ENCODE assay signal across 23 cellular contexts in genomic region chr11:65376138-65376713, GRCh38. TPM values are rescaled to one million over a fixed set of nuclear protein-coding genes. Genes with fewer than 3 reads are reported as not detected.
DNase-seq lines count a peak whose midpoint lies in the region; ATAC-seq and TF ChIP-seq lines count a peak whose summit lies in the region.
"Had no signal": no experiment of that assay in that cellular context is flagged by ENCODE, and none has a peak within 500 bp of the region (broad histone marks: within the 10 kb centered on the region; RNA-seq: fewer than 3 reads in every experiment).

No MANE protein-coding gene starts in this region.

- no peaks in the 10 kb centered on the region for H3K27me3 ChIP-seq in CD8-positive, alpha-beta T cell (ENCODE audit: insufficient read depth, low read length)
- H3K27me3 ChIP-seq in IMR-90 (ENCODE audit: control insufficient read depth, insufficient read depth, low read length) (no peaks in the 10 kb centered on the region), gastrocnemius medialis (no peaks in the 10 kb centered on the region), esophagus muscularis mucosa (no peaks in the 10 kb centered on the region)
- no peaks in the 10 kb centered on the region for H3K27me3 ChIP-seq in CD8-positive, alpha-beta memory T cell (ENCODE audit: insufficient read depth, low read length, poor library complexity, severe bottlenecking)
- H3K27me3 ChIP-seq: BLaER1 treated with 17β-estradiol and CSF1 and Interleukin-3, amounts not matched to agents 10 nM and 100 nM had no signal

- H3K79me1 ChIP-seq in IMR-90 (ENCODE audit: low read depth in 1 of 2, low read length in 2 of 2): peaks cover 4 to 32% of the 10 kb centered on the region in 2 experiments; a peak in 2 of 4 replicates

- no peak overlapping the region for H4K5ac ChIP-seq in IMR-90 (ENCODE audit: low read depth, low read length)

- WGBS in IMR-90 (ENCODE audit: extremely low coverage in 2 of 2, insufficient read length in 1 of 2), 2 experiments: 89% methylated on average over 8 of the region's 16 CpGs; no CpG with 5 or more reads in 1 of the 2 experiments
- WGBS in esophagus muscularis mucosa: 91% methylated on average over 12 of the region's 16 CpGs

- no peak overlapping the region for H3K4ac ChIP-seq in IMR-90 (ENCODE audit: low read depth, low read length)

- no peak overlapping the region for H2BK120ac ChIP-seq in IMR-90 (ENCODE audit: low read depth, low read length)

- no peak overlapping the region for H3K18ac ChIP-seq in IMR-90 (ENCODE audit: low read depth, low read length)

- no peak overlapping the region for H3K9ac ChIP-seq in IMR-90 (ENCODE audit: low read depth, low read length)

- POLR2A ChIA-PET in CD8-positive, alpha-beta T cell (lab: Charles Lee): no interaction called here
- POLR2A ChIA-PET in IMR-90 (lab: Charles Lee; ENCODE audit: unreplicated experiment): interaction anchor here (0.6 to 0.9 kb wide), 2 partner anchors 11 to 48 kb away, joined by 4 read pairs; no protein-coding TSS in a partner anchor
- POLR2A ChIA-PET in GM10248 (lab: Yijun Ruan, JAX): interaction anchor here (0.6 to 2.3 kb wide), 4 partner anchors 68 to 132 kb away, joined by 4 to 8 read pairs (median 6); partner anchors contain the start of gene MALAT1
- POLR2A ChIA-PET in CD8-positive, alpha-beta memory T cell (lab: Charles Lee): interaction anchor here (0.9 kb wide), 1 partner anchor 127 kb away, joined by 3 read pairs; no protein-coding TSS in a partner anchor

- peak overlapping the region; percentile 21 for H2AFZ ChIP-seq in IMR-90 (replicated peaks; ENCODE audit: low read length, poor library complexity)

- H3K27ac Mint-ChIP-seq in CD8-positive, alpha-beta T cell: peak overlapping the region; percentile 13
- peak overlapping the region; percentile 98 for H3K27ac Mint-ChIP-seq in dendritic cell treated with granulocyte-macrophage colony-stimulating factor and Interleukin-4, amounts not matched to agents 40 ng/mL and 50 ng/mL, for 4 days
- H3K27ac Mint-ChIP-seq in CD8-positive, alpha-beta memory T cell: no peak overlapping the region
- H3K27ac Mint-ChIP-seq: CD4-positive, alpha-beta T cell had no signal

- H3K27me3 Mint-ChIP-seq in CD8-positive, alpha-beta T cell (ENCODE audit: low read depth): no peaks in the 10 kb centered on the region
- peaks cover 2% of the 10 kb centered on the region for H3K27me3 Mint-ChIP-seq in dendritic cell treated with granulocyte-macrophage colony-stimulating factor and Interleukin-4, amounts not matched to agents 40 ng/mL and 50 ng/mL, for 4 days
- no peaks in the 10 kb centered on the region for H3K27me3 Mint-ChIP-seq in CD8-positive, alpha-beta memory T cell
- H3K27me3 Mint-ChIP-seq: CD4-positive, alpha-beta T cell had no signal

- H3K56ac ChIP-seq in IMR-90 (ENCODE audit: extremely low read depth, insufficient read depth, low read length): no peak overlapping the region

- peaks cover 13% of the 10 kb centered on the region; the same call in 1 of the 2 replicates for H3K9me1 ChIP-seq in IMR-90 (ENCODE audit: insufficient read depth, low read length)

- CTCF ChIA-PET in CD8-positive, alpha-beta T cell (lab: Charles Lee): interaction anchor here (1.6 to 2.3 kb wide), 2 partner anchors 47 to 218 kb away, joined by 5 to 6 read pairs; no protein-coding TSS in a partner anchor
- CTCF ChIA-PET in IMR-90 (lab: Yijun Ruan, JAX): no interaction called here
- CTCF ChIA-PET in GM10248 (lab: Yijun Ruan, JAX): interaction anchor here (0.8 to 1.4 kb wide), 3 partner anchors 9 to 136 kb away, joined by 3 read pairs; no protein-coding TSS in a partner anchor
- CTCF ChIA-PET in CD8-positive, alpha-beta memory T cell (lab: Charles Lee): interaction anchor here (1.1 to 2.9 kb wide), 3 partner anchors 131 to 135 kb away, joined by 3 to 8 read pairs (median 3); no protein-coding TSS in a partner anchor

- no peaks in the 10 kb centered on the region for H3K36me3 ChIP-seq in CD8-positive, alpha-beta T cell (ENCODE audit: insufficient read depth, low read length)
- H3K36me3 ChIP-seq in IMR-90 (ENCODE audit: control insufficient read depth, insufficient read depth, low read length) (no peaks in the 10 kb centered on the region), gastrocnemius medialis (no peaks in the 10 kb centered on the region), esophagus muscularis mucosa (peaks cover 0 to 7% (median 2%) of the 10 kb centered on the region in 4 donors)
- no peaks in the 10 kb centered on the region for H3K36me3 ChIP-seq in CD8-positive, alpha-beta memory T cell (ENCODE audit: insufficient read depth, low read length)
- H3K36me3 ChIP-seq: BLaER1 treated with 17β-estradiol and CSF1 and Interleukin-3, amounts not matched to agents 10 nM and 100 nM had no signal

- no peak for TF ChIP-seq CTCF in CD8-positive, alpha-beta T cell (IDR thresholded peaks at IDR 0.05)
- TF ChIP-seq CTCF in IMR-90 (conservative IDR thresholded peaks at IDR 0.05; ENCODE audit: low read depth, low read length) (no peak), gastrocnemius medialis (IDR thresholded peaks at IDR 0.05 in 4 of 5, conservative IDR thresholded peaks at IDR 0.05 in 1 of 5) (no peak), esophagus muscularis mucosa (IDR thresholded peaks at IDR 0.05) (no peak), GM10248 (IDR thresholded peaks at IDR 0.05; ENCODE audit: control extremely low read depth, extremely low read depth, low read depth, missing control alignments) (no peak)

- dilution Hi-C loops in IMR-90 (cut with HindIII; ENCODE audit: low sequenced_read_pairs, unreplicated experiment): no loop called here

- DNase-seq in CD8-positive, alpha-beta T cell: peak in 1 of 7 experiments; percentile 8
- DNase-seq in IMR-90 (no peak), gastrocnemius medialis (no peak), esophagus muscularis mucosa (ENCODE audit: extremely low spot score) (no peak), GM10248 (ENCODE audit: extremely low spot score) (no peak)
- no peak for DNase-seq in CD8-positive, alpha-beta memory T cell
- DNase-seq: Caco-2; CD4-positive, alpha-beta T cell; NCI-H1092; NCI-H1436; NCI-H187; NCI-H2081 treated with DMSO at 0.1 percent for 48 hours; NCI-H2171; NCI-H226; NCI-H510A; NCI-H774; PC-3; SHP77; T-helper 1 cell had no signal

- H3K4me1 Mint-ChIP-seq in CD8-positive, alpha-beta T cell (ENCODE audit: low read depth): no peaks in the 10 kb centered on the region
- H3K4me1 Mint-ChIP-seq in dendritic cell treated with granulocyte-macrophage colony-stimulating factor and Interleukin-4, amounts not matched to agents 40 ng/mL and 50 ng/mL, for 4 days (ENCODE audit: low read depth): peaks cover 57% of the 10 kb centered on the region
- H3K4me1 Mint-ChIP-seq in CD8-positive, alpha-beta memory T cell: peaks cover 0 to 7% (median 3%) of the 10 kb centered on the region in 3 donors

- no peaks in the 10 kb centered on the region for H3K9me3 Mint-ChIP-seq in CD8-positive, alpha-beta T cell
- no peaks in the 10 kb centered on the region for H3K9me3 Mint-ChIP-seq in dendritic cell treated with granulocyte-macrophage colony-stimulating factor and Interleukin-4, amounts not matched to agents 40 ng/mL and 50 ng/mL, for 4 days
- no peaks in the 10 kb centered on the region for H3K9me3 Mint-ChIP-seq in CD8-positive, alpha-beta memory T cell
- H3K9me3 Mint-ChIP-seq: CD4-positive, alpha-beta T cell had no signal

- no peak overlapping the region for H3K14ac ChIP-seq in IMR-90 (replicated peaks; ENCODE audit: low read depth, low read length)

- no peak overlapping the region for H2BK20ac ChIP-seq in IMR-90 (ENCODE audit: low read depth, low read length)

- H2AK5ac ChIP-seq in IMR-90 (ENCODE audit: low read depth, low read length): no peak overlapping the region

- no peak overlapping the region for H2BK5ac ChIP-seq in IMR-90 (ENCODE audit: low read depth, low read length, poor library complexity, severe bottlenecking)

- TF ChIP-seq POLR2A in IMR-90 (IDR thresholded peaks at IDR 0.05; ENCODE audit: low read depth, low read length) (no peak), gastrocnemius medialis (IDR thresholded peaks at IDR 0.05) (no peak), esophagus muscularis mucosa (IDR thresholded peaks at IDR 0.05; ENCODE audit: low read depth) (no peak)

- no peak overlapping the region for H4K8ac ChIP-seq in IMR-90 (ENCODE audit: low read depth in 2 of 2, low read length in 2 of 2)

- H3K4me1 ChIP-seq in CD8-positive, alpha-beta T cell (ENCODE audit: insufficient read depth, low read length): peaks cover 6% of the 10 kb centered on the region
- H3K4me1 ChIP-seq in IMR-90 (ENCODE audit: control insufficient read depth, insufficient read depth, low read length) (no peaks in the 10 kb centered on the region), gastrocnemius medialis (peaks cover 43 to 44% of the 10 kb centered on the region in 2 donors), esophagus muscularis mucosa (peaks cover 3 to 11% (median 7%) of the 10 kb centered on the region in 4 donors)
- H3K4me1 ChIP-seq in CD8-positive, alpha-beta memory T cell (ENCODE audit: insufficient read depth, low read length): peaks cover 7% of the 10 kb centered on the region

- H3K4me3 Mint-ChIP-seq in CD8-positive, alpha-beta T cell: no peak overlapping the region
- no peak overlapping the region for H3K4me3 Mint-ChIP-seq in dendritic cell treated with granulocyte-macrophage colony-stimulating factor and Interleukin-4, amounts not matched to agents 40 ng/mL and 50 ng/mL, for 4 days
- no peak overlapping the region for H3K4me3 Mint-ChIP-seq in CD8-positive, alpha-beta memory T cell
- H3K4me3 Mint-ChIP-seq: CD4-positive, alpha-beta T cell had no signal

- H3K4me2 ChIP-seq in IMR-90 (ENCODE audit: low read depth, low read length): no peak overlapping the region

- intact Hi-C loops in CD8-positive, alpha-beta T cell (cut with DNase I, micrococcal nuclease): no loop called here
- intact Hi-C loops in IMR-90 (cut with micrococcal nuclease): no loop called here
- intact Hi-C loops in dendritic cell treated with granulocyte-macrophage colony-stimulating factor and Interleukin-4, amounts not matched to agents 40 ng/mL and 50 ng/mL, for 4 days (cut with micrococcal nuclease): no loop called here
- intact Hi-C loops in gastrocnemius medialis (cut with DNase I; ENCODE audit: low total_unique reads): no loop called here
- intact Hi-C loops in esophagus muscularis mucosa (cut with DNase I): no loop called here

- peaks cover 16% of the 10 kb centered on the region for H3K36me3 Mint-ChIP-seq in CD8-positive, alpha-beta T cell
- peaks cover 28% of the 10 kb centered on the region for H3K36me3 Mint-ChIP-seq in dendritic cell treated with granulocyte-macrophage colony-stimulating factor and Interleukin-4, amounts not matched to agents 40 ng/mL and 50 ng/mL, for 4 days (ENCODE audit: low read depth)
- peaks cover 0 to 12% (median 0%) of the 10 kb centered on the region in 3 donors for H3K36me3 Mint-ChIP-seq in CD8-positive, alpha-beta memory T cell

- H3K27ac ChIP-seq in CD8-positive, alpha-beta T cell (ENCODE audit: low read depth, low read length): no peak overlapping the region
- H3K27ac ChIP-seq in IMR-90 (ENCODE audit: insufficient read depth, low read length) (no peak overlapping the region), gastrocnemius medialis (peak overlapping the region in 3 of 4 donors; percentile 88 to 94 (median 93)), esophagus muscularis mucosa (replicated peaks in 1 of 4) (no peak overlapping the region)
- H3K27ac ChIP-seq in CD8-positive, alpha-beta memory T cell (ENCODE audit: low read depth, low read length): no peak overlapping the region

- TF ChIP-seq EP300 in esophagus muscularis mucosa (IDR thresholded peaks at IDR 0.05): no peak

- H3K9me3 ChIP-seq in CD8-positive, alpha-beta T cell (ENCODE audit: low read length): no peaks in the 10 kb centered on the region
- H3K9me3 ChIP-seq in IMR-90 (ENCODE audit: control insufficient read depth, insufficient read depth, low read length) (no peaks in the 10 kb centered on the region), gastrocnemius medialis (no peaks in the 10 kb centered on the region), esophagus muscularis mucosa (no peaks in the 10 kb centered on the region)
- no peaks in the 10 kb centered on the region for H3K9me3 ChIP-seq in CD8-positive, alpha-beta memory T cell (ENCODE audit: low read length)
- H3K9me3 ChIP-seq: BLaER1 treated with 17β-estradiol and CSF1 and Interleukin-3, amounts not matched to agents 10 nM and 100 nM; Caco-2 had no signal

- H2AK9ac ChIP-seq in IMR-90 (replicated peaks; ENCODE audit: low read depth, low read length, poor library complexity): peak overlapping the region; percentile 82

- BruUV-seq in IMR-90 (replicated peaks; lab: Mats Ljungman, UMichigan): no TSS peak

- H3K4me3 ChIP-seq in CD8-positive, alpha-beta T cell (ENCODE audit: low read depth, low read length): no peak overlapping the region
- H3K4me3 ChIP-seq in IMR-90 (ENCODE audit: insufficient read depth, low read depth, low read length) (no peak overlapping the region), gastrocnemius medialis (no peak overlapping the region), esophagus muscularis mucosa (no peak overlapping the region)
- H3K4me3 ChIP-seq in CD8-positive, alpha-beta memory T cell (ENCODE audit: low read length): no peak overlapping the region
- H3K4me3 ChIP-seq: BLaER1 treated with 17β-estradiol and CSF1 and Interleukin-3, amounts not matched to agents 10 nM and 100 nM; GM12878 had no signal

- H2BK15ac ChIP-seq in IMR-90 (ENCODE audit: low read depth, low read length): no peak overlapping the region

- no peak overlapping the region for H4K91ac ChIP-seq in IMR-90 (ENCODE audit: insufficient read depth, low read depth, low read length)

- H3K23ac ChIP-seq in IMR-90 (ENCODE audit: low read depth, low read length): no peak overlapping the region

- in situ Hi-C loops in IMR-90 (cut with MboI; ENCODE audit: low sequenced_read_pairs) (no loop called here), gastrocnemius medialis (cut with MboI; ENCODE audit: low sequenced_read_pairs in 4 of 4) (no loop called here)

- TF ChIP-seq RAD21 in IMR-90 (IDR thresholded peaks at IDR 0.05; ENCODE audit: low read length): no peak

- H4K20me1 ChIP-seq in IMR-90 (ENCODE audit: insufficient read depth, low read length): no peaks in the 10 kb centered on the region
- H4K20me1 ChIP-seq: BLaER1 treated with 17β-estradiol and CSF1 and Interleukin-3, amounts not matched to agents 10 nM and 100 nM had no signal

- no peak for ATAC-seq in CD8-positive, alpha-beta T cell
- ATAC-seq in IMR-90 (ENCODE audit: low read depth): no peak
- ATAC-seq in gastrocnemius medialis: no peak
- ATAC-seq in HG02588 (IDR thresholded peaks at IDR 0.05; ENCODE audit: unreplicated experiment): no peak
- ATAC-seq: GM12878, PC-3 had no signal

RNA-seq across cellular contexts. Expression of gene SLC25A45, which starts 6.2 kb away (rescaled TPM):
- 10 to 100 TPM; 27.8 to 29.6 TPM for total RNA-seq in CD8-positive, alpha-beta T cell
- total RNA-seq in IMR-90 (2012; rRNA removed) (0.56 and 0.72 TPM in 2 replicates), gastrocnemius medialis (10 to 100 TPM in 1 of 4 donors, 1 to 10 TPM in 3; 2.6 to 12.4 (median 5.6) TPM), esophagus muscularis mucosa (10 to 100 TPM in 1 of 4 donors, 1 to 10 TPM in 3; 4.6 to 11.3 (median 5.9) TPM)
- 1.2 and 1.3 TPM in 2 replicates for polyA plus RNA-seq in IMR-90 (2012; rRNA removed)
- 0.69 and 1.5 TPM in 2 replicates for polyA plus RNA-seq in IMR-90 (2012; cell fraction: cytosol; rRNA removed)
- 5.8 and 7.2 TPM in 2 replicates for polyA plus RNA-seq in IMR-90 (2012; cell fraction: nucleus; rRNA removed; ENCODE audit: low replicate concordance)
- 10 to 100 TPM; 13.3 to 13.8 TPM for total RNA-seq in CD8-positive, alpha-beta memory T cell
- 14.6 TPM for polyA plus RNA-seq in CD8-positive, alpha-beta memory T cell

RNA-seq across cellular contexts. Expression of gene FRMD8, which starts 10.2 kb away (rescaled TPM):
- 10 to 100 TPM; 18.4 to 20.8 TPM for total RNA-seq in CD8-positive, alpha-beta T cell
- total RNA-seq in IMR-90 (2012; rRNA removed): 10.8 and 11.3 TPM in 2 replicates
- polyA plus RNA-seq in IMR-90 (2012; rRNA removed): 19.8 and 22.5 TPM in 2 replicates
- polyA plus RNA-seq in IMR-90 (2012; cell fraction: cytosol; rRNA removed): 30.0 and 36.2 TPM in 2 replicates
- polyA plus RNA-seq in IMR-90 (2012; cell fraction: nucleus; rRNA removed; ENCODE audit: low replicate concordance): 33.2 and 66.1 TPM in 2 replicates
- total RNA-seq in gastrocnemius medialis: 10 to 100 TPM; 11.5 to 51.7 (median 20.1) TPM
- 10 to 100 TPM; 30.4 to 37.3 (median 34.7) TPM for total RNA-seq in esophagus muscularis mucosa
- 10 to 100 TPM; 44.9 to 49.8 TPM for total RNA-seq in CD8-positive, alpha-beta memory T cell
- polyA plus RNA-seq in CD8-positive, alpha-beta memory T cell: 60.6 TPM

RNA-seq across cellular contexts. Expression of gene TIGD3, which starts 21.7 kb away (rescaled TPM):
- under 1 TPM; 0.35 to 0.75 TPM for total RNA-seq in CD8-positive, alpha-beta T cell
- total RNA-seq in IMR-90 (2012; rRNA removed): 0.28 TPM in 1 of 2 replicates, not detected in the other
- polyA plus RNA-seq in IMR-90 (2012; rRNA removed): 0.12 TPM in 1 of 2 replicates, not detected in the other
- polyA plus RNA-seq in IMR-90 (2012; cell fraction: cytosol; rRNA removed): 0.06 and 0.11 TPM in 2 replicates
- polyA plus RNA-seq in IMR-90 (2012; cell fraction: nucleus; rRNA removed; ENCODE audit: low replicate concordance): 0.46 and 0.78 TPM in 2 replicates
- total RNA-seq in gastrocnemius medialis: under 1 TPM; 0.16 to 0.71 (median 0.48) TPM
- under 1 TPM in 1 of 4 donors, not detected in 3; 0.19 TPM for total RNA-seq in esophagus muscularis mucosa
- 1 to 10 TPM in 1 of 2 experiments, under 1 TPM in 1; 0.91 to 1.2 TPM for total RNA-seq in CD8-positive, alpha-beta memory T cell
- 0.59 TPM for polyA plus RNA-seq in CD8-positive, alpha-beta memory T cell

RNA-seq across cellular contexts. Expression of gene DPF2, which starts 42.6 kb away (rescaled TPM):
- 10 to 100 TPM; 71.4 to 71.5 TPM for total RNA-seq in CD8-positive, alpha-beta T cell
- 37.2 and 42.8 TPM in 2 replicates for total RNA-seq in IMR-90 (2012; rRNA removed)
- 54.3 and 62.5 TPM in 2 replicates for polyA plus RNA-seq in IMR-90 (2012; rRNA removed)
- 41.8 and 53.8 TPM in 2 replicates for polyA plus RNA-seq in IMR-90 (2012; cell fraction: cytosol; rRNA removed)
- 72.6 and 78.3 TPM in 2 replicates for polyA plus RNA-seq in IMR-90 (2012; cell fraction: nucleus; rRNA removed; ENCODE audit: low replicate concordance)
- total RNA-seq in gastrocnemius medialis: 10 to 100 TPM; 22.4 to 46.4 (median 36.1) TPM
- 10 to 100 TPM; 40.3 to 60.6 (median 52.9) TPM for total RNA-seq in esophagus muscularis mucosa
- 10 to 100 TPM; 65.8 to 71.9 TPM for total RNA-seq in CD8-positive, alpha-beta memory T cell
- polyA plus RNA-seq in CD8-positive, alpha-beta memory T cell: 61.5 TPM

RNA-seq across cellular contexts. Expression of gene NEAT1, which starts 46.4 kb away (rescaled TPM):
- 100 to 1,000 TPM; 198 to 201 TPM for total RNA-seq in CD8-positive, alpha-beta T cell
- total RNA-seq in IMR-90 (2012; rRNA removed) (30.1 and 38.0 TPM in 2 replicates), gastrocnemius medialis (100 to 1,000 TPM in 1 of 4 donors, 10 to 100 TPM in 3; 24.1 to 472 (median 32.8) TPM), esophagus muscularis mucosa (100 to 1,000 TPM in 2 of 4 donors, 10 to 100 TPM in 2; 42.8 to 181 (median 96.0) TPM)
- polyA plus RNA-seq in IMR-90 (2012; rRNA removed): 56.3 and 114 TPM in 2 replicates
- polyA plus RNA-seq in IMR-90 (2012; cell fraction: cytosol; rRNA removed): 12.5 and 21.1 TPM in 2 replicates
- polyA plus RNA-seq in IMR-90 (2012; cell fraction: nucleus; rRNA removed; ENCODE audit: low replicate concordance): 237 and 1,050 TPM in 2 replicates
- total RNA-seq in CD8-positive, alpha-beta memory T cell: 100 to 1,000 TPM; 196 to 204 TPM
- polyA plus RNA-seq in CD8-positive, alpha-beta memory T cell: 2.7 TPM

Comparison
In these comparisons a context has a peak if more than half of its experiments do, and no peak if none do; other contexts are left out.
1. H3K27ac ChIP-seq: peak in gastrocnemius medialis (3 of 4); none in CD8-positive, alpha-beta T cell (single experiment), IMR-90 (single experiment), esophagus muscularis mucosa (0 of 4) and CD8-positive, alpha-beta memory T cell (single experiment).
2. H3K27ac Mint-ChIP-seq: peak in CD8-positive, alpha-beta T cell (single experiment) and dendritic cell treated with granulocyte-macrophage colony-stimulating factor and Interleukin-4, amounts not matched to agents 40 ng/mL and 50 ng/mL, for 4 days (single experiment); none in CD8-positive, alpha-beta memory T cell (0 of 8).